ENCODE assay signal across 1 cellular context in genomic region chr17:38799501-38800236, GRCh38.
A peak's percentile ranks its signal among the peaks of the same experiment; 100 is the strongest.
TF ChIP-seq lines count a peak whose summit lies in the region.

TSS of gene PIP4K2B (minus strand) at chr17:38799556. CDS start at chr17:38799424, 132 bp downstream.

TF ChIP-seq in H1, 55 proteins besides CTCF, POLR2A, EP300 and RAD21:
- TF ChIP-seq POU5F1 (IDR thresholded peaks at IDR 0.05; ENCODE audit: low read depth, low read length) (no peak), SP1 (IDR thresholded peaks at IDR 0.05; ENCODE audit: low read depth, low read length) (peak; percentile 87; the same call in 1 of the 2 replicates), CHD1 (IDR thresholded peaks at IDR 0.05; ENCODE audit: low read depth, low read length) (peak; percentile 95), RXRA (IDR thresholded peaks at IDR 0.05; ENCODE audit: insufficient read depth, low read depth, low read length) (no peak), BACH1 (IDR thresholded peaks at IDR 0.05; ENCODE audit: low read length) (peak; percentile 92), TAF7 (optimal IDR thresholded peaks at IDR 0.05; ENCODE audit: borderline replicate concordance, low read depth, low read length) (peak; percentile 63), YY1 (IDR thresholded peaks at IDR 0.05; ENCODE audit: low read depth, low read length) (peak; percentile 97), PHF8 (conservative IDR thresholded peaks at IDR 0.05; ENCODE audit: low read depth, low read length) (peak; percentile 94), EZH2 (IDR thresholded peaks at IDR 0.05; ENCODE audit: low read depth, low read length, severe bottlenecking) (no peak), SP2 (IDR thresholded peaks at IDR 0.05; ENCODE audit: low read length) (no peak), HDAC6 (IDR thresholded peaks at IDR 0.05; ENCODE audit: low read depth, low read length) (no peak), SP4 (IDR thresholded peaks at IDR 0.05; ENCODE audit: low read length) (no peak), CTBP2 (IDR thresholded peaks at IDR 0.05; ENCODE audit: borderline replicate concordance, insufficient read depth, insufficient read length, low read length) (no peak), MAX (IDR thresholded peaks at IDR 0.05) (peak; percentile 59), TAF1 (IDR thresholded peaks at IDR 0.05; ENCODE audit: low read depth, low read length) (peak; percentile 93), CREB1 (IDR thresholded peaks at IDR 0.05) (peak; percentile 56), CHD7 (IDR thresholded peaks at IDR 0.05; ENCODE audit: insufficient replicate concordance, low read length) (peak; percentile 27), RFX5 (IDR thresholded peaks at IDR 0.05; ENCODE audit: borderline replicate concordance, low read depth, low read length) (no peak), GABPA (IDR thresholded peaks at IDR 0.05; ENCODE audit: borderline replicate concordance, insufficient read depth, low read length) (peak; percentile 67; the same call in 1 of the 2 replicates), JUND (IDR thresholded peaks at IDR 0.05; ENCODE audit: low read length) (peak; percentile 95), SIX5 (IDR thresholded peaks at IDR 0.05; ENCODE audit: low read depth, low read length) (peak; percentile 51), NANOG (IDR thresholded peaks at IDR 0.05; ENCODE audit: insufficient read depth, low read depth, low read length, poor library complexity, severe bottlenecking) (no peak), SUZ12 (IDR thresholded peaks at IDR 0.05; ENCODE audit: low read length) (no peak), RNF2 (IDR thresholded peaks at IDR 0.05; ENCODE audit: borderline replicate concordance, low read depth, low read length, missing control alignments, poor library complexity, severe bottlenecking) (no peak), HDAC2 (IDR thresholded peaks at IDR 0.05; ENCODE audit: borderline replicate concordance in 1 of 2, low read depth in 2 of 2, low read length in 2 of 2) (peak; percentile 89 to 92; a peak in 3 of 4 replicates), JUN (IDR thresholded peaks at IDR 0.05; ENCODE audit: low read depth, low read length) (no peak), POLR2AphosphoS5 (IDR thresholded peaks at IDR 0.05; ENCODE audit: low read depth, low read length) (peak; percentile 89), CHD2 (IDR thresholded peaks at IDR 0.05; ENCODE audit: low read length) (0 out of 2 replicates have a peak, but pooled peaks have one; percentile 27), EGR1 (IDR thresholded peaks at IDR 0.05; ENCODE audit: borderline replicate concordance, low read depth, low read length) (peak; percentile 85), SIN3A (conservative IDR thresholded peaks at IDR 0.05 in 1 of 2, IDR thresholded peaks at IDR 0.05 in 1 of 2; ENCODE audit: low read depth in 1 of 2, low read length in 2 of 2) (peak in 1 of 2 experiments; percentile 73; a peak in 1 of 4 replicates), SAP30 (IDR thresholded peaks at IDR 0.05; ENCODE audit: insufficient read depth, insufficient replicate concordance, low read length) (no peak), NRF1 (IDR thresholded peaks at IDR 0.05; ENCODE audit: low read depth, low read length) (no peak), RBBP5 (IDR thresholded peaks at IDR 0.05; ENCODE audit: borderline replicate concordance, low read depth, low read length) (no peak; the same call in 1 of the 2 replicates), TEAD4 (IDR thresholded peaks at IDR 0.05; ENCODE audit: low read depth, low read length) (peak; percentile 82), SRF (IDR thresholded peaks at IDR 0.05; ENCODE audit: low read depth, low read length) (no peak), BRCA1 (IDR thresholded peaks at IDR 0.05; ENCODE audit: low read depth, low read length) (peak; percentile 52; the same call in 1 of the 2 replicates), KDM5A (IDR thresholded peaks at IDR 0.05; ENCODE audit: low read length) (no peak), CBX8 (IDR thresholded peaks at IDR 0.05; ENCODE audit: borderline replicate concordance, low read depth, low read length) (no peak), ATF3 (IDR thresholded peaks at IDR 0.05; ENCODE audit: insufficient read depth, low read depth, low read length) (no peak), TBP (IDR thresholded peaks at IDR 0.05; ENCODE audit: low read depth, low read length) (peak; percentile 84)
